In the genomic region with DNA sequence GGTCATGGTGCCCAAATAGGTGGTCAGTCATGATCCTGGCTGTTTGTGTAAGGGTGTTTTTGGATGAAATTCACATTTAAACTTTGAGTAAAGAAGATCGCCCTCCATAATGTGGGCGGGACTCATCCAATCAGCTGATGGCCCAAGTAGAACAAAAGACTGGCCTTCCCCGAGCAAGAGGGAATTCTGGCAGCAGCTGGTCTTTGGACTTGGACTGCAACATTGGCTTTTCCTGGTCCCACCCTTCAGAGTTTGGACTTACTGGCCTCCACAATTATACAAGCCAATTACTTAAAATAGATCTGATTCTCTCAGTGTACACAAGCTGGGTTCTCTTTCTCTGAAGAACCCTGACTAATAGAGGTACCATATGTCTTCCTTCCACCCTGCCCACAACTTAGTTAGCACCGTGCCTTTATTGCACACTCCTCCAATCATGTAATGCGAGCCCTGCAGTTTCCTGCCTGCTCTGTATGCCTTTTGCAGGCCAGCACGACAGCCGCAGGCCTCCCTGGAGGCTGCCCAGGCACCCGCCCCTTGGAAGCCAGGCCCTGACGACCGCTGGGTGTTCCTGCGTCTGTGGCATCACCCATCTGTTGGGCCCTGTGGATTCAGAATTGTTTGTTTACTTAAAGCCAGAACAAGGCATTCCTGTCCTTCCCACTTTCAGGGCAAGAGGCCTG, we compare ENCODE assay signal across 9 cellular contexts. TPM values are rescaled to one million over a fixed set of nuclear protein-coding genes. Genes with fewer than 3 reads are reported as not detected.
A peak's percentile ranks its signal among the peaks of the same experiment; 100 is the strongest.
DNase-seq lines count a peak whose midpoint lies in the region; ATAC-seq and TF ChIP-seq lines count a peak whose summit lies in the region.
"Had no signal": no experiment of that assay in that cellular context is flagged by ENCODE, and none has a peak within 500 bp of the region (broad histone marks: within the 10 kb centered on the region; RNA-seq: fewer than 3 reads in every experiment).

No MANE protein-coding gene starts in this region.

- H2BK20ac ChIP-seq in H9 (ENCODE audit: low read depth, low read length, poor library complexity, severe bottlenecking) = no peak overlapping the region

- H3K79me1 ChIP-seq in H9 (ENCODE audit: insufficient read depth, low read depth, low read length, poor library complexity, severe bottlenecking) = no peaks in the 10 kb centered on the region

- H3K23ac ChIP-seq in H9 (ENCODE audit: insufficient read length, low read depth, low read length) = no peak overlapping the region

- no peak overlapping the region for H3T11ph ChIP-seq in H9 (ENCODE audit: low read length)

- H3K4me3 ChIP-seq in AG09309 (ENCODE audit: control insufficient read depth, low read depth, low read length) (no peak overlapping the region), SJCRH30 (no peak overlapping the region), fibroblast of villous mesenchyme (ENCODE audit: low read depth, low read length) (no peak overlapping the region)

- H3K4me1 Mint-ChIP-seq in H9 = peaks cover 0 to 2% of the 10 kb centered on the region in 2 experiments; a peak in 2 of 4 replicates

- H3K14ac ChIP-seq in H9 (ENCODE audit: insufficient read depth, low read length) = no peak overlapping the region

- H4K91ac ChIP-seq in H9 (ENCODE audit: insufficient read length, low read depth, low read length) = no peak overlapping the region

- no peak overlapping the region for H3K27ac Mint-ChIP-seq in H9

- H3K56ac ChIP-seq in H9 (ENCODE audit: insufficient read length, low read depth, low read length) = no peak overlapping the region

- no peak overlapping the region for H2BK12ac ChIP-seq in H9 (ENCODE audit: insufficient read length, low read depth, low read length)

- no peaks in the 10 kb centered on the region; a peak in 3 of 7 replicates for H3K36me3 Mint-ChIP-seq in H9 (ENCODE audit: insufficient read depth in 1 of 3, low read depth in 3 of 3)

- no peaks in the 10 kb centered on the region for H3K36me3 ChIP-seq in SJCRH30

- H3K9me3 ChIP-seq in SJCRH30 (replicated peaks) (peaks cover 3% of the 10 kb centered on the region; the same call in 1 of the 2 replicates), H9 (ENCODE audit: control insufficient read depth, low read depth, low read length) (no peaks in the 10 kb centered on the region)

- no peak overlapping the region for H3K9ac ChIP-seq in H9 (ENCODE audit: extremely low read depth, insufficient read length, low read length)

- H4K5ac ChIP-seq in H9 (ENCODE audit: insufficient read length, low read depth, low read length) = no peak overlapping the region

- H3K27me3 ChIP-seq in SJCRH30 (no peaks in the 10 kb centered on the region), H9 (ENCODE audit: insufficient read depth, low read length) (no peaks in the 10 kb centered on the region)

- no peak overlapping the region for H4K8ac ChIP-seq in H9 (replicated peaks; ENCODE audit: insufficient read length, low read depth, low read length)

- no peaks in the 10 kb centered on the region for H3K9me3 Mint-ChIP-seq in H9

- no peaks in the 10 kb centered on the region for H3K23me2 ChIP-seq in H9 (ENCODE audit: insufficient read length, low read depth, low read length, poor library complexity, severe bottlenecking)

- TF ChIP-seq CTCF in AG09309 (IDR thresholded peaks at IDR 0.05; ENCODE audit: control insufficient read depth, insufficient read depth, low read depth, low read length, missing control alignments) (no peak), fibroblast of villous mesenchyme (IDR thresholded peaks at IDR 0.05; ENCODE audit: insufficient read depth, low read depth, low read length) (no peak), omental fat pad (IDR thresholded peaks at IDR 0.05) (no peak), H9 (conservative IDR thresholded peaks at IDR 0.05) (no peak)

- H3K4ac ChIP-seq in H9 (ENCODE audit: low read depth, low read length) = no peak overlapping the region

- no peak overlapping the region for H2BK15ac ChIP-seq in H9 (ENCODE audit: low read depth, low read length)

- H2AFZ ChIP-seq in H9 (ENCODE audit: low read length) = no peak overlapping the region

- H3K4me1 ChIP-seq in SJCRH30 (peaks cover 28% of the 10 kb centered on the region), H9 (ENCODE audit: insufficient read depth, low read length) (no peaks in the 10 kb centered on the region)

- H3K27ac ChIP-seq in SJCRH30 (peak overlapping the region; percentile 58), H9 (ENCODE audit: insufficient read length, low read depth, low read length) (no peak overlapping the region)

- ATAC-seq in omental fat pad (ENCODE audit: low FRiP score) (peak; percentile 26), HG02678 (IDR thresholded peaks at IDR 0.05; ENCODE audit: unreplicated experiment) (no peak)

- no peak overlapping the region for H2AK5ac ChIP-seq in H9 (ENCODE audit: insufficient read length, low read length)

- no peak overlapping the region for H3K4me3 Mint-ChIP-seq in H9

- H2BK5ac ChIP-seq in H9 (ENCODE audit: insufficient read length, low read length) = no peak overlapping the region

- no peak overlapping the region for H2BK120ac ChIP-seq in H9 (ENCODE audit: low read depth, low read length, poor library complexity, severe bottlenecking)

- peak; percentile 84 for DNase-seq in AG09309 (ENCODE audit: low read depth)
- peak; percentile 92 to 93 for DNase-seq in SJCRH30
- DNase-seq in fibroblast of villous mesenchyme (ENCODE audit: low read depth) = peak; percentile 94
- no peak for DNase-seq in omental fat pad (ENCODE audit: low spot score)
- no peak for DNase-seq in NCI-H2227 (lab: John Stamatoyannopoulos, UW; ENCODE audit: unreplicated experiment)
- no peak for DNase-seq in H9
- DNase-seq in iPS-NIHi7 (ENCODE audit: extremely low spot score) = no peak
- DNase-seq: activated CD4-positive, alpha-beta T cell treated with anti-CD3 and anti-CD28 coated beads, Interleukin-2, amount 50 U/mL, for 48 hours had no signal

- no CpG with 5 or more reads among the region's 11 CpGs for WGBS in H9 (ENCODE audit: extremely low coverage, insufficient read length, low lambda C conversion rate)

- no peaks in the 10 kb centered on the region for H3K79me2 ChIP-seq in H9 (ENCODE audit: insufficient read depth, low read length)

- H4K20me1 ChIP-seq in H9 (ENCODE audit: control insufficient read depth, insufficient read depth, insufficient read length) = no peaks in the 10 kb centered on the region

- no peak overlapping the region for H3K4me2 ChIP-seq in H9 (ENCODE audit: insufficient read depth, insufficient read length, low read length)

- H3K27me3 Mint-ChIP-seq in H9 (ENCODE audit: low read depth) = peaks cover 1% of the 10 kb centered on the region; the same call in 1 of the 2 replicates

- no peak overlapping the region for H3K18ac ChIP-seq in H9 (ENCODE audit: insufficient read length, low read depth, low read length)

RNA-seq across cellular contexts. Expression of a gene that starts 1.2 kb away (rescaled TPM):
- total RNA-seq in SJCRH30 (2014; rRNA removed; shearing (Covaris generic)) = 0.08 and 0.24 TPM in 2 replicates
- total RNA-seq in fibroblast of villous mesenchyme = 15.8 and 48.4 TPM in 2 replicates
- 100 to 1,000 TPM; 156 to 545 (median 222) TPM for total RNA-seq in omental fat pad
- 0.59 and 0.70 TPM in 2 replicates for total RNA-seq in H9 (2021)

RNA-seq across cellular contexts. Expression of a gene that starts 20.5 kb away (rescaled TPM):
- total RNA-seq in SJCRH30 (2014; rRNA removed; shearing (Covaris generic)) = not detected in 2 replicates
- total RNA-seq in fibroblast of villous mesenchyme = 11.0 and 17.3 TPM in 2 replicates
- 10 to 100 TPM; 11.0 to 30.9 (median 18.9) TPM for total RNA-seq in omental fat pad
- 2.6 and 3.1 TPM in 2 replicates for total RNA-seq in H9 (2021)

Comparison
In these comparisons a context has a peak if more than half of its experiments do, and no peak if none do; other contexts are left out.
1. DNase-seq: peak in AG09309 (single experiment), SJCRH30 (2 of 2) and fibroblast of villous mesenchyme (single experiment); none in omental fat pad (single experiment), NCI-H2227 (single experiment), H9 (single experiment) and iPS-NIHi7 (single experiment).